In the genomic region with DNA sequence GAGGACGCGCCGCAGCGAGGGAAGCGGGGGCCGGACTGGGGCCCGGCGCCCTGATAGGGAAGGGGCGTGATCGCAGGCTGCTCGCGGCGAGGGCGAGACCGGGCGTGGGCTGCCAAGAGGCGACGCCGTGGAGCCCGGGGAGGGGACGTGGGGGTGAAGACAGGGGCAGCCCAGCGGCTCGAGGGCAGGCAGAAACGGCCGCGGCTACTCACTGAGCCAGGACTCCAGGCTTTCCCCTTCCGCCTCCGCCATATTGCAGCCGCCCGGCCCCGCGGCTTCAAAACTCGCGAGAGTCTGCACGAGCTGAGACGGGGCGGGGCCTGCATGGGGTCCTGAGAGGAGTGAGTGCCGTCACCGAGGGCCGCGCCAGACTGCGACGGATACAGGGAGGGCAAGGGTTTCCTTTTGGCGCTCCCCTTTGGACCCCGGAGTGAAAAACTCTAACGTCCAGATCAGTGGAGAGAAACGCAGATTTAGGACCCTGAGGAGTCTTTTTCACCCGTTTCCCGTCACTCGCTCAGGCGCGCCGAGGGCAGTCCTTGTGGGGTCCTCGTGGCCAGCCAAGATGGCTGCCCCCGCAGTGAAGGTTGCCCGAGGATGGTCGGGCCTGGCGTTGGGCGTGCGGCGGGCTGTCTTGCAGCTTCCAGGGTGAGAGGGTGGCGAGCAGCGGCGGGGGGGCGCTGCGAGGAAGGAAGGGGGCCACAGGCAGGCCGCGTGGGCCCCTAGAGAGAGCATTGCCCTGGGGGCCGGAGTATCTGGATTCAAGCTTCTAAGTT, we compare ENCODE assay signal across 8 cellular contexts. TPM values are rescaled to one million over a fixed set of nuclear protein-coding genes. Genes with fewer than 3 reads are reported as not detected.
DNase-seq lines count a peak whose midpoint lies in the region; ATAC-seq, FAIRE-seq and TF ChIP-seq lines count a peak whose summit lies in the region.

A gene with protein sequence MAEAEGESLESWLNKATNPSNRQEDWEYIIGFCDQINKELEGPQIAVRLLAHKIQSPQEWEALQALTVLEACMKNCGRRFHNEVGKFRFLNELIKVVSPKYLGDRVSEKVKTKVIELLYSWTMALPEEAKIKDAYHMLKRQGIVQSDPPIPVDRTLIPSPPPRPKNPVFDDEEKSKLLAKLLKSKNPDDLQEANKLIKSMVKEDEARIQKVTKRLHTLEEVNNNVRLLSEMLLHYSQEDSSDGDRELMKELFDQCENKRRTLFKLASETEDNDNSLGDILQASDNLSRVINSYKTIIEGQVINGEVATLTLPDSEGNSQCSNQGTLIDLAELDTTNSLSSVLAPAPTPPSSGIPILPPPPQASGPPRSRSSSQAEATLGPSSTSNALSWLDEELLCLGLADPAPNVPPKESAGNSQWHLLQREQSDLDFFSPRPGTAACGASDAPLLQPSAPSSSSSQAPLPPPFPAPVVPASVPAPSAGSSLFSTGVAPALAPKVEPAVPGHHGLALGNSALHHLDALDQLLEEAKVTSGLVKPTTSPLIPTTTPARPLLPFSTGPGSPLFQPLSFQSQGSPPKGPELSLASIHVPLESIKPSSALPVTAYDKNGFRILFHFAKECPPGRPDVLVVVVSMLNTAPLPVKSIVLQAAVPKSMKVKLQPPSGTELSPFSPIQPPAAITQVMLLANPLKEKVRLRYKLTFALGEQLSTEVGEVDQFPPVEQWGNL (minus strand): TSS at position 271 of the 776 bp plus-strand sequence. CDS start 19 bp downstream, at position 252.
A gene (plus strand): TSS at position 544 of the 776 bp plus-strand sequence. CDS start 22 bp downstream, at position 566.

- POLR2A ChIA-PET in activated CD4-positive, alpha-beta T cell treated with anti-CD3 and anti-CD28 coated beads for 36 hours (lab: Charles Lee) = interaction anchor here (0.5 to 4.5 kb wide), 17 partner anchors 10 to 255 kb away, joined by 3 to 73 read pairs (median 6); a partner anchor contains a TSS

- H3K36me3 Mint-ChIP-seq in activated CD4-positive, alpha-beta T cell treated with anti-CD3 and anti-CD28 coated beads for 36 hours (ENCODE audit: low read depth) = peaks cover 41% of the 10 kb centered on the region
- H3K36me3 Mint-ChIP-seq in chondrocyte (ENCODE audit: low read depth) = peaks cover 3% of the 10 kb centered on the region

- H3K4me3 Mint-ChIP-seq in activated CD4-positive, alpha-beta T cell treated with anti-CD3 and anti-CD28 coated beads for 36 hours = peak within 1 kb of the TSS; percentile 88
- peak within 1 kb of the TSS; percentile 98 for H3K4me3 Mint-ChIP-seq in chondrocyte (ENCODE audit: unreplicated experiment)

- H3K4me1 Mint-ChIP-seq in activated CD4-positive, alpha-beta T cell treated with anti-CD3 and anti-CD28 coated beads for 36 hours = peaks cover 48% of the 10 kb centered on the region
- H3K4me1 Mint-ChIP-seq in chondrocyte (ENCODE audit: low read depth) = peaks cover 40% of the 10 kb centered on the region

- DNase-seq in AG20443 (ENCODE audit: low spot score) = peak; percentile 97
- peak; percentile 87 for DNase-seq in GM19239 (ENCODE audit: insufficient read length, low spot score)
- DNase-seq in NCI-H524 (lab: John Stamatoyannopoulos, UW) = peak; percentile 96 to 97
- DNase-seq in activated CD4-positive, alpha-beta T cell treated with anti-CD3 and anti-CD28 coated beads for 36 hours = peak; percentile 98
- no peak for DNase-seq in chondrocyte (ENCODE audit: low spot score)
- peak; percentile 94 for DNase-seq in stimulated activated CD4-positive, alpha-beta T cell treated with anti-CD3 and anti-CD28 coated beads, Interleukin-1b, Interleukin-23, amount 100 ng/mL, for 4 hours (ENCODE audit: low read depth in 2 of 2)

- intact Hi-C loops in activated CD4-positive, alpha-beta T cell treated with anti-CD3 and anti-CD28 coated beads for 36 hours (cut with DNase I, micrococcal nuclease) = loop anchor here (1.0 to 10.0 kb wide), 18 partner anchors 9 to 593 kb away; a partner anchor contains a TSS

- no peaks in the 10 kb centered on the region for H3K27me3 ChIP-seq in layer of hippocampus (ENCODE audit: control insufficient read depth, insufficient read depth, low read length)

- FAIRE-seq in GM19239 (lab: Jason Lieb, UNC) = peak; percentile 97

- TF ChIP-seq CTCF in chondrocyte (IDR thresholded peaks at IDR 0.05) = no peak

- ATAC-seq in HG03457 (IDR thresholded peaks at IDR 0.05; ENCODE audit: unreplicated experiment) = peak; percentile 79
- peak; percentile 91 for ATAC-seq in activated CD4-positive, alpha-beta T cell treated with anti-CD3 and anti-CD28 coated beads for 36 hours

- H3K9me3 Mint-ChIP-seq in activated CD4-positive, alpha-beta T cell treated with anti-CD3 and anti-CD28 coated beads for 36 hours (ENCODE audit: low read depth) = no peaks in the 10 kb centered on the region
- H3K9me3 Mint-ChIP-seq in chondrocyte (ENCODE audit: low read depth) = no peaks in the 10 kb centered on the region

- H3K27ac Mint-ChIP-seq in activated CD4-positive, alpha-beta T cell treated with anti-CD3 and anti-CD28 coated beads for 36 hours = peak within 1 kb of the TSS; percentile 96
- H3K27ac Mint-ChIP-seq in chondrocyte (ENCODE audit: unreplicated experiment) = peak within 1 kb of the TSS; percentile 100

- peak within 1 kb of the TSS; percentile 99 for H3K27ac ChIP-seq in layer of hippocampus (ENCODE audit: low read depth, low read length)

- CTCF ChIA-PET in activated CD4-positive, alpha-beta T cell treated with anti-CD3 and anti-CD28 coated beads for 36 hours (lab: Charles Lee) = interaction anchor here (0.6 to 5.5 kb wide), 17 partner anchors 9 to 151 kb away, joined by 3 to 78 read pairs (median 4); a partner anchor contains a TSS

- H3K27me3 Mint-ChIP-seq in activated CD4-positive, alpha-beta T cell treated with anti-CD3 and anti-CD28 coated beads for 36 hours = no peaks in the 10 kb centered on the region
- no peaks in the 10 kb centered on the region for H3K27me3 Mint-ChIP-seq in chondrocyte (ENCODE audit: low read depth)

RNA-seq across cellular contexts. Expression of the first gene that starts in this region (rescaled TPM):
- total RNA-seq in activated CD4-positive, alpha-beta T cell treated with anti-CD3 and anti-CD28 coated beads for 36 hours = 10 to 100 TPM; 72.9 to 76.7 TPM
- 26.9 to 30.3 TPM (median 28.4 TPM) in 3 replicates for total RNA-seq in chondrocyte

RNA-seq across cellular contexts. Expression of the second gene that starts in this region (rescaled TPM):
- 10 to 100 TPM; 51.4 to 63.8 TPM for total RNA-seq in activated CD4-positive, alpha-beta T cell treated with anti-CD3 and anti-CD28 coated beads for 36 hours
- total RNA-seq in chondrocyte = 38.2 to 49.5 TPM (median 41.1 TPM) in 3 replicates
